In genomic region chr3:135694142-135694541, GRCh38 we compare ENCODE assay signal across 26 cellular contexts.
A peak's percentile ranks its signal among the peaks of the same experiment; 100 is the strongest.
DNase-seq lines count a peak whose midpoint lies in the region; ATAC-seq lines count a peak whose summit lies in the region.
"Had no signal": no experiment of that assay in that cellular context is flagged by ENCODE, and none has a peak within 500 bp of the region (broad histone marks: within the 10 kb centered on the region; RNA-seq: fewer than 3 reads in every experiment).

No MANE protein-coding gene starts in this region.

- ATAC-seq in GM19452 (IDR thresholded peaks at IDR 0.05; ENCODE audit: unreplicated experiment) (no peak), GM19455 (IDR thresholded peaks at IDR 0.05; ENCODE audit: unreplicated experiment) (no peak)
- ATAC-seq: activated CD4-positive, CD25-positive, alpha-beta regulatory T cell treated with anti-CD3 and anti-CD28 coated beads, Interleukin-2, amount 50 U/mL, for 24 hours; activated CD8-positive, alpha-beta T cell treated with anti-CD3 and anti-CD28 coated beads for 36 hours; right lobe of liver; T-cell had no signal

- no peak overlapping the region for H3K4me3 ChIP-seq in iPS DF 6.9 (ENCODE audit: low read length)
- H3K4me3 ChIP-seq: ascending aorta, neural progenitor cell, right lobe of liver, SJSA1 had no signal

- no peak overlapping the region for H3K27ac ChIP-seq in iPS DF 6.9 (ENCODE audit: low read length)
- H3K27ac ChIP-seq: ascending aorta, KMS-11, neural progenitor cell, right lobe of liver, SJSA1 had no signal

- no CpG with 5 or more reads among the region's 1 CpG for WGBS in iPS DF 6.9 (ENCODE audit: insufficient coverage, insufficient read length)

- H3K4me1 ChIP-seq in iPS DF 6.9 (ENCODE audit: control insufficient read depth, insufficient read depth, low read length), result no peaks in the 10 kb centered on the region
- H3K4me1 ChIP-seq: ascending aorta, right lobe of liver, SJSA1 had no signal

- DNase-seq in M059J (ENCODE audit: low read depth), result peak; percentile 3
- DNase-seq in NCI-H1436 treated with DMSO at 0.1 percent for 48 hours (lab: John Stamatoyannopoulos, UW), result peak; percentile 68
- peak; percentile 98 for DNase-seq in NCI-H748 (lab: John Stamatoyannopoulos, UW; ENCODE audit: unreplicated experiment)
- DNase-seq in iPS DF 6.9 (ENCODE audit: low read depth, low spot score), result peak; percentile 11
- no peak for DNase-seq in stimulated activated naive CD4-positive, alpha-beta T cell treated with Interleukin-2 at 50 U/mL for 16 hours (lab: John Stamatoyannopoulos, UW)
- DNase-seq: activated CD8-positive, alpha-beta T cell treated with anti-CD3 and anti-CD28 coated beads for 36 hours; activated effector memory CD4-positive, alpha-beta T cell treated with Interleukin-2 at 50 U/mL for 16 hours; activated naive CD8-positive, alpha-beta T cell treated with anti-CD3 and anti-CD28 coated beads for 36 hours; activated T-cell treated with anti-CD3 and anti-CD28 coated beads for 4 hours; CD4-positive, CD25-positive, alpha-beta regulatory T cell; central memory CD4-positive, alpha-beta T cell; dermis blood vessel endothelial cell; GF-D8; NCI-H446 treated with DMSO at 0.1 percent for 48 hours; posterior cingulate gyrus; right lobe of liver; stimulated activated CD4-positive, alpha-beta T cell treated with anti-CD3 and anti-CD28 coated beads, Interleukin-12 subunit alpha, Interleukin-12 subunit beta, amount 100 ng/mL, for 4 hours; stimulated activated CD4-positive, alpha-beta T cell treated with anti-CD3 and anti-CD28 coated beads, Interleukin-4, amount 100 ng/mL, for 24 hours; T-cell had no signal

- no peaks in the 10 kb centered on the region for H3K27me3 ChIP-seq in iPS DF 6.9 (ENCODE audit: control insufficient read depth, insufficient read depth, low read length)
- H3K27me3 ChIP-seq: ascending aorta, neural progenitor cell, right lobe of liver, SJSA1 had no signal

- H3K9me3 ChIP-seq in iPS DF 6.9 (ENCODE audit: control insufficient read depth, insufficient read depth, low read length), result no peaks in the 10 kb centered on the region
- H3K9me3 ChIP-seq: ascending aorta, right lobe of liver, SJSA1 had no signal

- no peaks in the 10 kb centered on the region for H3K36me3 ChIP-seq in iPS DF 6.9 (ENCODE audit: control insufficient read depth, insufficient read depth, low read length)
- H3K36me3 ChIP-seq: ascending aorta, neural progenitor cell, right lobe of liver, SJSA1 had no signal
